1 cellular context compared by ENCODE assay signal in the genomic region with DNA sequence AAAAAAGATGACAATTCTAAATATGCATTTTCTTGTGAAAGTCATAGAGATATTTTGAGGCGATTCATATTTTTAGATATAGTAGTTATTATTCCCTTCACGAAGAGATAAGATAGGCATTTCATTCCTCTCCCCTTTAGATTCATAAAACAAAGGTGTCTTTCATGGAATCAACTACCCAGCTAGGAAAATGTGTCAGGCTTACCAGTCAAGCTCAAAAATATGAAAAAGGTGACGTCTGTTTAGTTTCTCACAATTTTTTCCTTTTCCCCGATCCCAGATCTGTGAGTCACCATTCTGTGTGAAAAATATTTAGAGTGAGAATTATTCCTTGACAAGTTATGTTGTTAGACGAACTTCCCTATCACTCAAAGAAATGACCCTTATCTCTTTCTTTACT.
A peak's percentile ranks its signal among the peaks of the same experiment; 100 is the strongest.
TF ChIP-seq lines count a peak whose summit lies in the region.

No MANE protein-coding gene starts in this region.

TF ChIP-seq in IMR-90, 13 proteins besides CTCF, POLR2A, EP300 and RAD21:
- no peak for TF ChIP-seq BHLHE40 (IDR thresholded peaks at IDR 0.05; ENCODE audit: low read depth, low read length)
- TF ChIP-seq SMC3 (IDR thresholded peaks at IDR 0.05; ENCODE audit: low read depth, low read length): no peak
- peak; percentile 61; the same call in 1 of the 2 replicates for TF ChIP-seq FOS (IDR thresholded peaks at IDR 0.05; ENCODE audit: low read depth, low read length)
TF ChIP-seq in IMR-90: peak in this region for 1.
